Comparison of ENCODE assay signal across 1 cellular context in genomic region chr1:19445417-19446342, GRCh38.
TF ChIP-seq lines count a peak whose summit lies in the region.

No MANE protein-coding gene starts in this region.

TF ChIP-seq in IMR-90, 13 proteins besides CTCF, POLR2A, EP300 and RAD21 (continued from another document):
- TF ChIP-seq, protein P1, sequence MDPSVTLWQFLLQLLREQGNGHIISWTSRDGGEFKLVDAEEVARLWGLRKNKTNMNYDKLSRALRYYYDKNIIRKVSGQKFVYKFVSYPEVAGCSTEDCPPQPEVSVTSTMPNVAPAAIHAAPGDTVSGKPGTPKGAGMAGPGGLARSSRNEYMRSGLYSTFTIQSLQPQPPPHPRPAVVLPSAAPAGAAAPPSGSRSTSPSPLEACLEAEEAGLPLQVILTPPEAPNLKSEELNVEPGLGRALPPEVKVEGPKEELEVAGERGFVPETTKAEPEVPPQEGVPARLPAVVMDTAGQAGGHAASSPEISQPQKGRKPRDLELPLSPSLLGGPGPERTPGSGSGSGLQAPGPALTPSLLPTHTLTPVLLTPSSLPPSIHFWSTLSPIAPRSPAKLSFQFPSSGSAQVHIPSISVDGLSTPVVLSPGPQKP (IDR thresholded peaks at IDR 0.05; ENCODE audit: borderline replicate concordance, low read depth, low read length) = no peak
- TF ChIP-seq MXI1 (IDR thresholded peaks at IDR 0.05; ENCODE audit: borderline replicate concordance, low read depth, low read length) (no peak), SMC3 (IDR thresholded peaks at IDR 0.05; ENCODE audit: low read depth, low read length) (no peak), BHLHE40 (IDR thresholded peaks at IDR 0.05; ENCODE audit: low read depth, low read length) (no peak)
TF ChIP-seq in IMR-90: peak in this region for 0.
